Comparison of ENCODE assay signal across 21 cellular contexts in genomic region chr1:2588661-2589330, GRCh38. TPM values are rescaled to one million over a fixed set of nuclear protein-coding genes. Genes with fewer than 3 reads are reported as not detected.
DNase-seq lines count a peak whose midpoint lies in the region; ATAC-seq, FAIRE-seq and TF ChIP-seq lines count a peak whose summit lies in the region.
"Had no signal": no experiment of that assay in that cellular context is flagged by ENCODE, and none has a peak within 500 bp of the region (broad histone marks: within the 10 kb centered on the region; RNA-seq: fewer than 3 reads in every experiment).

No MANE protein-coding gene starts in this region.

- H3K9me3 ChIP-seq in kidney (ENCODE audit: control insufficient read depth in 1 of 2, low read length in 2 of 2) (no peaks in the 10 kb centered on the region), aorta (ENCODE audit: control insufficient read depth, low read length) (no peaks in the 10 kb centered on the region), breast epithelium (no peaks in the 10 kb centered on the region), adrenal gland (replicated peaks in 1 of 3) (no peaks in the 10 kb centered on the region)
- H3K9me3 ChIP-seq: esophagus muscularis mucosa had no signal

- H3K4me1 Mint-ChIP-seq in natural killer cell treated with Interleukin-12 subunit alpha and Interleukin-12 subunit beta and Interleukin-15 and Interleukin-18, amount 100 ng/mL, for 72 hours (ENCODE audit: low read depth in 2 of 2), result peaks cover 7 to 17% of the 10 kb centered on the region in 2 donors
- H3K4me1 Mint-ChIP-seq in natural killer cell, result peaks cover 6 to 29% of the 10 kb centered on the region in 2 donors
- peaks cover 22% of the 10 kb centered on the region for H3K4me1 Mint-ChIP-seq in activated CD4-positive, alpha-beta memory T cell treated with anti-CD3 and anti-CD28 coated beads, Interleukin-2, amount 10 ng/mL, durations not matched to agents 7 days and 5 days
- H3K4me1 Mint-ChIP-seq in T-helper 2 cell treated with Interferon-gamma antibody and Interleukin-4, amounts not matched to agents 5 μg/mL and 100 μg/mL, for 36 hours (ENCODE audit: low read depth), result peaks cover 11% of the 10 kb centered on the region

- H3K9ac ChIP-seq in kidney (ENCODE audit: low read length in 2 of 2), result no peak overlapping the region
- H3K9ac ChIP-seq: GM23248 had no signal

- no peaks in the 10 kb centered on the region for H3K27me3 ChIP-seq in aorta (ENCODE audit: control insufficient read depth in 1 of 2, insufficient read depth in 2 of 2, low read length in 1 of 2)
- peaks cover 0 to 1% of the 10 kb centered on the region in 2 donors for H3K27me3 ChIP-seq in breast epithelium
- no peaks in the 10 kb centered on the region for H3K27me3 ChIP-seq in adrenal gland

- no peaks in the 10 kb centered on the region for H3K27me3 Mint-ChIP-seq in natural killer cell treated with Interleukin-12 subunit alpha and Interleukin-12 subunit beta and Interleukin-15 and Interleukin-18, amount 100 ng/mL, for 72 hours
- no peaks in the 10 kb centered on the region for H3K27me3 Mint-ChIP-seq in natural killer cell (ENCODE audit: low read depth in 2 of 2)
- H3K27me3 Mint-ChIP-seq in activated CD4-positive, alpha-beta memory T cell treated with anti-CD3 and anti-CD28 coated beads, Interleukin-2, amount 10 ng/mL, durations not matched to agents 7 days and 5 days, result no peaks in the 10 kb centered on the region
- no peaks in the 10 kb centered on the region for H3K27me3 Mint-ChIP-seq in T-helper 2 cell treated with Interferon-gamma antibody and Interleukin-4, amounts not matched to agents 5 μg/mL and 100 μg/mL, for 36 hours (ENCODE audit: low read depth)
- H3K27me3 Mint-ChIP-seq: central memory CD8-positive, alpha-beta T cell had no signal

- no peak overlapping the region for H3K27ac Mint-ChIP-seq in natural killer cell treated with Interleukin-12 subunit alpha and Interleukin-12 subunit beta and Interleukin-15 and Interleukin-18, amount 100 ng/mL, for 72 hours
- no peak overlapping the region for H3K27ac Mint-ChIP-seq in natural killer cell
- H3K27ac Mint-ChIP-seq in activated CD4-positive, alpha-beta memory T cell treated with anti-CD3 and anti-CD28 coated beads, Interleukin-2, amount 10 ng/mL, durations not matched to agents 7 days and 5 days, result no peak overlapping the region
- no peak overlapping the region for H3K27ac Mint-ChIP-seq in T-helper 2 cell treated with Interferon-gamma antibody and Interleukin-4, amounts not matched to agents 5 μg/mL and 100 μg/mL, for 36 hours
- H3K27ac Mint-ChIP-seq: activated T-cell treated with anti-CD3 and anti-CD28 coated beads, Interleukin-2, amount 50 U/mL, for 72 hours had no signal

- 90 to 91% methylated on average over 22 of the region's 22 CpGs for WGBS in aorta, 2 donors
- 91 to 100% (median 94%) methylated on average over 4 to 22 of the region's 22 CpGs for WGBS in adrenal gland, 4 donors

- intact Hi-C loops in natural killer cell (cut with micrococcal nuclease) (loop anchor here (5.0 kb wide), 1 partner anchor 61 kb away; the partner anchor contains the start of gene PANK4), kidney (cut with DNase I) (no loop called here), aorta (cut with DNase I) (loop anchor here (5.0 to 10.0 kb wide), 2 partner anchors 64 to 396 kb away; partner anchors contain the start of genes FAAP20 (in 1 of the 2) and PANK4 (in 1 of the 2)), breast epithelium (cut with DNase I; ENCODE audit: low total_unique reads) (no loop called here), adrenal gland (cut with DNase I) (no loop called here)

- TF ChIP-seq CTCF in natural killer cell (IDR thresholded peaks at IDR 0.05), result no peak
- TF ChIP-seq CTCF in kidney (IDR thresholded peaks at IDR 0.05; ENCODE audit: borderline replicate concordance, extremely low read depth, insufficient read depth), result no peak
- no peak for TF ChIP-seq CTCF in breast epithelium (IDR thresholded peaks at IDR 0.05)
- TF ChIP-seq CTCF in adrenal gland (IDR thresholded peaks at IDR 0.05), result no peak

- no peak for ATAC-seq in natural killer cell treated with Interleukin-12 subunit alpha and Interleukin-12 subunit beta and Interleukin-15 and Interleukin-18, amount 100 ng/mL, for 72 hours
- ATAC-seq in natural killer cell (no peak), aorta (ENCODE audit: low FRiP score) (no peak)
- ATAC-seq: activated T-cell treated with anti-CD3 and anti-CD28 coated beads, Interleukin-2, amount 50 U/mL, for 72 hours had no signal

- CTCF ChIA-PET in activated CD4-positive, alpha-beta memory T cell treated with anti-CD3 and anti-CD28 coated beads, Interleukin-2, amount 10 ng/mL, durations not matched to agents 7 days and 5 days (lab: Charles Lee), result no interaction called here

- H3K4me1 ChIP-seq in kidney (ENCODE audit: control insufficient read depth in 1 of 2, insufficient read depth in 1 of 2, low read depth in 1 of 2, low read length in 2 of 2) (peaks cover 6 to 15% of the 10 kb centered on the region in 2 donors), aorta (ENCODE audit: control insufficient read depth in 1 of 2, insufficient read depth in 2 of 2, low read length in 2 of 2) (no peaks in the 10 kb centered on the region), breast epithelium (peaks cover 0 to 21% of the 10 kb centered on the region in 2 donors), adrenal gland (replicated peaks in 1 of 2) (peaks cover 21 to 31% of the 10 kb centered on the region in 2 donors)

- H3K9me3 Mint-ChIP-seq in natural killer cell treated with Interleukin-12 subunit alpha and Interleukin-12 subunit beta and Interleukin-15 and Interleukin-18, amount 100 ng/mL, for 72 hours, result no peaks in the 10 kb centered on the region
- H3K9me3 Mint-ChIP-seq in natural killer cell, result no peaks in the 10 kb centered on the region
- no peaks in the 10 kb centered on the region for H3K9me3 Mint-ChIP-seq in activated CD4-positive, alpha-beta memory T cell treated with anti-CD3 and anti-CD28 coated beads, Interleukin-2, amount 10 ng/mL, durations not matched to agents 7 days and 5 days
- no peaks in the 10 kb centered on the region for H3K9me3 Mint-ChIP-seq in T-helper 2 cell treated with Interferon-gamma antibody and Interleukin-4, amounts not matched to agents 5 μg/mL and 100 μg/mL, for 36 hours
- H3K9me3 Mint-ChIP-seq: activated T-cell treated with anti-CD3 and anti-CD28 coated beads, Interleukin-2, amount 50 U/mL, for 72 hours; central memory CD8-positive, alpha-beta T cell had no signal

- H3K36me3 ChIP-seq in kidney (ENCODE audit: control insufficient read depth in 1 of 2, insufficient read depth in 2 of 2, low read length in 2 of 2) (no peaks in the 10 kb centered on the region), aorta (ENCODE audit: control insufficient read depth in 1 of 2, insufficient read depth in 2 of 2, low read length in 1 of 2) (no peaks in the 10 kb centered on the region), breast epithelium (no peaks in the 10 kb centered on the region), adrenal gland (replicated peaks in 1 of 2) (no peaks in the 10 kb centered on the region)

- peak; percentile 54 for DNase-seq in natural killer cell treated with Interleukin-12 subunit alpha and Interleukin-12 subunit beta and Interleukin-15 and Interleukin-18, amount 100 ng/mL, for 72 hours (ENCODE audit: low spot score)
- DNase-seq in natural killer cell (no peak), kidney (peak; percentile 77), aorta (peak; percentile 41 to 77), breast epithelium (ENCODE audit: low spot score in 2 of 2) (no peak), adrenal gland (no peak)
- DNase-seq in activated CD4-positive, alpha-beta memory T cell treated with anti-CD3 and anti-CD28 coated beads, Interleukin-2, amount 10 ng/mL, durations not matched to agents 7 days and 5 days, result no peak
- DNase-seq in T-helper 2 cell treated with Interferon-gamma antibody and Interleukin-4, amounts not matched to agents 5 μg/mL and 100 μg/mL, for 36 hours (ENCODE audit: low spot score), result no peak
- DNase-seq: activated CD4-positive, alpha-beta T cell treated with anti-CD3 and anti-CD28 coated beads, Interleukin-2, amount 50 U/mL, for 4 hours; activated T-cell treated with anti-CD3 and anti-CD28 coated beads, Interleukin-2, amount 50 U/mL, for 72 hours; effector CD8-positive, alpha-beta T cell; GF-D8; GM23248; NCI-H1105; NCI-H2081 treated with DMSO at 0.1 percent for 48 hours; NCI-H510A; stimulated activated CD4-positive, alpha-beta T cell treated with anti-CD3 and anti-CD28 coated beads, Interleukin-4, amount 100 ng/mL, for 1 hour had no signal

- no peak for FAIRE-seq in kidney (lab: Jason Lieb, UNC)
- FAIRE-seq: GM19239 had no signal

- H3K36me3 Mint-ChIP-seq in natural killer cell treated with Interleukin-12 subunit alpha and Interleukin-12 subunit beta and Interleukin-15 and Interleukin-18, amount 100 ng/mL, for 72 hours, result no peaks in the 10 kb centered on the region
- H3K36me3 Mint-ChIP-seq in natural killer cell, result no peaks in the 10 kb centered on the region
- peaks cover 8% of the 10 kb centered on the region for H3K36me3 Mint-ChIP-seq in activated CD4-positive, alpha-beta memory T cell treated with anti-CD3 and anti-CD28 coated beads, Interleukin-2, amount 10 ng/mL, durations not matched to agents 7 days and 5 days (ENCODE audit: low read depth)
- H3K36me3 Mint-ChIP-seq in T-helper 2 cell treated with Interferon-gamma antibody and Interleukin-4, amounts not matched to agents 5 μg/mL and 100 μg/mL, for 36 hours (ENCODE audit: low read depth), result peaks cover 6% of the 10 kb centered on the region

- no peak for TF ChIP-seq POLR2A in breast epithelium (IDR thresholded peaks at IDR 0.05)
- no peak for TF ChIP-seq POLR2A in adrenal gland (IDR thresholded peaks at IDR 0.05)

- H3K4me3 ChIP-seq in kidney (ENCODE audit: low read length in 2 of 2), result no peak overlapping the region
- no peak overlapping the region for H3K4me3 ChIP-seq in aorta (ENCODE audit: low read length in 2 of 2)
- H3K4me3 ChIP-seq in breast epithelium, result no peak overlapping the region
- no peak overlapping the region for H3K4me3 ChIP-seq in adrenal gland
- H3K4me3 ChIP-seq: esophagus muscularis mucosa, GM23248 had no signal

- H3K4me3 Mint-ChIP-seq in natural killer cell treated with Interleukin-12 subunit alpha and Interleukin-12 subunit beta and Interleukin-15 and Interleukin-18, amount 100 ng/mL, for 72 hours, result no peak overlapping the region
- H3K4me3 Mint-ChIP-seq in natural killer cell, result no peak overlapping the region
- peak overlapping the region; percentile 21 for H3K4me3 Mint-ChIP-seq in activated CD4-positive, alpha-beta memory T cell treated with anti-CD3 and anti-CD28 coated beads, Interleukin-2, amount 10 ng/mL, durations not matched to agents 7 days and 5 days
- H3K4me3 Mint-ChIP-seq in T-helper 2 cell treated with Interferon-gamma antibody and Interleukin-4, amounts not matched to agents 5 μg/mL and 100 μg/mL, for 36 hours, result no peak overlapping the region

- H3K27ac ChIP-seq in kidney (ENCODE audit: low read depth in 2 of 2, low read length in 2 of 2), result no peak overlapping the region
- no peak overlapping the region for H3K27ac ChIP-seq in aorta (ENCODE audit: low read depth in 1 of 2, low read length in 2 of 2)
- no peak overlapping the region for H3K27ac ChIP-seq in breast epithelium
- no peak overlapping the region for H3K27ac ChIP-seq in adrenal gland
- H3K27ac ChIP-seq: esophagus muscularis mucosa, GM23248 had no signal

- POLR2A ChIA-PET in activated CD4-positive, alpha-beta memory T cell treated with anti-CD3 and anti-CD28 coated beads, Interleukin-2, amount 10 ng/mL, durations not matched to agents 7 days and 5 days (lab: Charles Lee), result interaction anchor here (3.9 to 7.3 kb wide), 2 partner anchors 11 to 32 kb away, joined by 44 to 169 read pairs; partner anchors contain the start of gene TNFRSF14

RNA-seq across cellular contexts. Expression of gene PRXL2B, which starts 2.2 kb away (rescaled TPM):
- total RNA-seq in natural killer cell treated with Interleukin-12 subunit alpha and Interleukin-12 subunit beta and Interleukin-15 and Interleukin-18, amount 100 ng/mL, for 72 hours, result 10 to 100 TPM in 1 of 2 donors, 1 to 10 TPM in 1; 9.1 to 18.5 TPM
- total RNA-seq in natural killer cell (10 to 100 TPM; 11.3 to 15.1 (median 11.6) TPM), kidney (39.5 TPM), aorta (10 to 100 TPM in 1 of 2 donors, 1 to 10 TPM in 1; 7.1 to 15.1 TPM), breast epithelium (10 to 100 TPM in 2 of 3 donors, 1 to 10 TPM in 1; 4.8 to 15.8 (median 14.4) TPM), adrenal gland (10 to 100 TPM; 19.9 to 64.0 (median 33.6) TPM)
- total RNA-seq in activated CD4-positive, alpha-beta memory T cell treated with anti-CD3 and anti-CD28 coated beads, Interleukin-2, amount 10 ng/mL, durations not matched to agents 7 days and 5 days, result 10 to 100 TPM; 17.0 to 22.2 TPM
- polyA plus RNA-seq in kidney (ENCODE audit: insufficient read depth, low read depth, low replicate concordance) (25.6 TPM), aorta (1 to 10 TPM; 6.4 to 7.8 TPM), adrenal gland (10 to 100 TPM; 19.8 to 39.7 (median 25.8) TPM)

RNA-seq across cellular contexts. Expression of gene TNFRSF14, which starts 32.6 kb away (rescaled TPM):
- 100 to 1,000 TPM in 1 of 2 donors, 10 to 100 TPM in 1; 93.2 to 118 TPM for total RNA-seq in natural killer cell treated with Interleukin-12 subunit alpha and Interleukin-12 subunit beta and Interleukin-15 and Interleukin-18, amount 100 ng/mL, for 72 hours
- total RNA-seq in natural killer cell (100 to 1,000 TPM; 228 to 266 (median 262) TPM), kidney (95.0 TPM), aorta (10 to 100 TPM; 33.9 to 89.1 TPM), breast epithelium (10 to 100 TPM; 55.8 to 75.8 (median 67.8) TPM), adrenal gland (100 to 1,000 TPM in 6 of 8 donors, 10 to 100 TPM in 2; 55.2 to 127 (median 116) TPM)
- 100 to 1,000 TPM; 171 to 173 TPM for total RNA-seq in activated CD4-positive, alpha-beta memory T cell treated with anti-CD3 and anti-CD28 coated beads, Interleukin-2, amount 10 ng/mL, durations not matched to agents 7 days and 5 days
- polyA plus RNA-seq in kidney (ENCODE audit: insufficient read depth, low read depth, low replicate concordance) (99.1 TPM), aorta (100 to 1,000 TPM in 1 of 2 donors, 10 to 100 TPM in 1; 55.7 to 137 TPM), adrenal gland (100 to 1,000 TPM in 2 of 3 donors, 10 to 100 TPM in 1; 11.6 to 554 (median 238) TPM)

RNA-seq across cellular contexts. Expression of gene MMEL1, which starts 44.0 kb away (rescaled TPM):
- total RNA-seq in natural killer cell treated with Interleukin-12 subunit alpha and Interleukin-12 subunit beta and Interleukin-15 and Interleukin-18, amount 100 ng/mL, for 72 hours, result under 1 TPM in 1 of 2 donors, not detected in 1; 0.81 TPM
- total RNA-seq in natural killer cell (1 to 10 TPM in 2 of 3 donors, not detected in 1; 1.3 to 2.0 TPM), kidney (4.0 TPM), aorta (1 to 10 TPM in 1 of 2 donors, under 1 TPM in 1; 0.94 to 2.4 TPM), breast epithelium (10 to 100 TPM in 1 of 3 donors, 1 to 10 TPM in 1, not detected in 1; 9.2 to 12.7 TPM), adrenal gland (1 to 10 TPM in 7 of 8 donors, under 1 TPM in 1; 0.30 to 4.2 (median 1.6) TPM)
- 1 to 10 TPM; 1.0 to 1.5 TPM for total RNA-seq in activated CD4-positive, alpha-beta memory T cell treated with anti-CD3 and anti-CD28 coated beads, Interleukin-2, amount 10 ng/mL, durations not matched to agents 7 days and 5 days
- polyA plus RNA-seq in kidney (ENCODE audit: insufficient read depth, low read depth, low replicate concordance) (8.5 TPM), aorta (1 to 10 TPM in 1 of 2 donors, under 1 TPM in 1; 0.63 to 1.8 TPM), adrenal gland (1 to 10 TPM; 2.9 to 8.2 (median 7.4) TPM)
- total RNA-seq: GM23248, LHCN-M2 had no signal
- polyA plus RNA-seq: GM23248 had no signal

RNA-seq across cellular contexts. Expression of gene HES5, which starts 58.7 kb away (rescaled TPM):
- not detected for total RNA-seq in natural killer cell treated with Interleukin-12 subunit alpha and Interleukin-12 subunit beta and Interleukin-15 and Interleukin-18, amount 100 ng/mL, for 72 hours
- not detected for total RNA-seq in natural killer cell
- total RNA-seq in activated CD4-positive, alpha-beta memory T cell treated with anti-CD3 and anti-CD28 coated beads, Interleukin-2, amount 10 ng/mL, durations not matched to agents 7 days and 5 days, result not detected
- 0.44 TPM for total RNA-seq in kidney
- polyA plus RNA-seq in kidney (ENCODE audit: insufficient read depth, low read depth, low replicate concordance), result not detected
- total RNA-seq in aorta, result 1 to 10 TPM in 1 of 2 donors, under 1 TPM in 1; 0.36 to 2.1 TPM
- not detected for polyA plus RNA-seq in aorta
- total RNA-seq in breast epithelium, result not detected
- total RNA-seq in adrenal gland, result not detected
- not detected for polyA plus RNA-seq in adrenal gland
- total RNA-seq: GM23248, LHCN-M2 had no signal
- polyA plus RNA-seq: GM23248 had no signal

Comparison
In these comparisons a context has a peak if more than half of its experiments do, and no peak if none do; other contexts are left out.
1. DNase-seq: peak in natural killer cell treated with Interleukin-12 subunit alpha and Interleukin-12 subunit beta and Interleukin-15 and Interleukin-18, amount 100 ng/mL, for 72 hours (single experiment), kidney (single experiment) and aorta (2 of 2); none in natural killer cell (single experiment), activated CD4-positive, alpha-beta memory T cell treated with anti-CD3 and anti-CD28 coated beads, Interleukin-2, amount 10 ng/mL, durations not matched to agents 7 days and 5 days (single experiment), T-helper 2 cell treated with Interferon-gamma antibody and Interleukin-4, amounts not matched to agents 5 μg/mL and 100 μg/mL, for 36 hours (single experiment), breast epithelium (0 of 2) and adrenal gland (0 of 7).
2. intact Hi-C loops: an anchor here in natural killer cell (5.0 kb wide) and aorta (5.0 to 10.0 kb wide); none called in kidney, breast epithelium and adrenal gland.